In genomic region chr14:75298187-75298985, GRCh38 we compare ENCODE assay signal across 1 cellular context.
TF ChIP-seq lines count a peak whose summit lies in the region.

No MANE protein-coding gene starts in this region.

TF ChIP-seq in SK-N-SH, 30 proteins besides CTCF, POLR2A, EP300 and RAD21 (continued from another document):
- no peak for TF ChIP-seq USF2 (IDR thresholded peaks at IDR 0.05; ENCODE audit: borderline replicate concordance, low read depth, low read length)
- no peak for TF ChIP-seq RXRA (IDR thresholded peaks at IDR 0.05; ENCODE audit: borderline replicate concordance, low read depth)
- TF ChIP-seq CHD2 (IDR thresholded peaks at IDR 0.05; ENCODE audit: low read length, partially characterized antibody), result no peak
- TF ChIP-seq FOSL2 (IDR thresholded peaks at IDR 0.05; ENCODE audit: borderline replicate concordance, low read depth), result no peak
- no peak for TF ChIP-seq JUND (IDR thresholded peaks at IDR 0.05)
- TF ChIP-seq MEF2A (IDR thresholded peaks at IDR 0.05; ENCODE audit: borderline replicate concordance, low read depth), result no peak
- no peak for TF ChIP-seq TEAD4 (IDR thresholded peaks at IDR 0.05; ENCODE audit: borderline replicate concordance, insufficient read depth)
- TF ChIP-seq IRF3 (IDR thresholded peaks at IDR 0.05; ENCODE audit: low read depth, low read length), result no peak
- no peak for TF ChIP-seq PBX3 (IDR thresholded peaks at IDR 0.05)
- TF ChIP-seq NFIC (IDR thresholded peaks at IDR 0.05; ENCODE audit: borderline replicate concordance), result no peak
- TF ChIP-seq NRF1 (IDR thresholded peaks at IDR 0.05; ENCODE audit: low read depth, low read length), result no peak
- no peak for TF ChIP-seq ZBTB33 (IDR thresholded peaks at IDR 0.05; ENCODE audit: borderline replicate concordance, low read depth)
TF ChIP-seq in SK-N-SH: peak in this region for 0.
